Comparison of ENCODE assay signal across 8 cellular contexts in the genomic region with DNA sequence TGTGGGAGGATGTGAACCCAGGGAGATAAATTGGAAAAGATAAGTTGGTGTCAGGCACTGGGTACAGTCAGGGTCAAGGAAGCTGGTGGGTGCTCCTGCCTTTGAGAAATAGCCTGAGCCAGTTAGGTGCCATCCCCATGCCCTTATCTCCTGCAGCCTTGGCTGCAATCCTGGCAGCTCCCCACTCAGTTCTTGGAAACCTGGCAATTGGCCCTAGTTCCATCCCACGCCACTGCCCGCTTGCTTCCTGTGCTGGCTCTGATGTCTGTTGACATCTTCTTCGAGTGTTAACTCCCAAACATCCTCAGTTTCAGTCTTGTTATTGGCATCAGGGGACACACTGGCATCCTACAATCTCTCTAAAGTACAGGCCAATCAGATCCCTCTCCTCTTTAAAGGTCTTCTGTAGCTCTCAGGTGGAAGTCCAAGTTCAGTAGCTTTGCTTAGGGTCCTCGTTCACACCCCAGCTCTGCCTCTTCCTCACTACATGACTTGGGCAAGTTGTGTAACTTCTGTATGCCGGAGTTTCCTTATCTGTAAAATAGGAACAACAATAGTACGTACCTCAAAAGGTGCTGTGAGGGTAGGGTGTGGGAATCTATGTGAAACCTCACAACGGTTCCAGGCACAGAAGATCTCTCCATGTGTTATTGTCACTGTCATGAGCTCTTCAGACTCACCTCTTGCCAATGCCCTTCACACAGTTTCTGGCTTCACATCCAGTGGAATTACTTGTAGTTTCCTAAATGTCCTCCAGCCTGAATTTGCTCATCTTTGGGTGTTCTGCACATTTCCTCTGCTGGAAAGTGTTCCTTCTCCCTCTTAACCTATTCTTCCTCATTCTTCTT. TPM values are rescaled to one million over a fixed set of nuclear protein-coding genes. Genes with fewer than 3 reads are reported as not detected.
DNase-seq lines count a peak whose midpoint lies in the region; ATAC-seq and TF ChIP-seq lines count a peak whose summit lies in the region.

No MANE protein-coding gene starts in this region.

- H3K9me3 ChIP-seq in right lobe of liver (no peaks in the 10 kb centered on the region), SJCRH30 (replicated peaks) (no peaks in the 10 kb centered on the region; the same call in 1 of the 2 replicates)

- H3K27ac ChIP-seq in right lobe of liver, result peak overlapping the region; percentile 5 to 55 (median 37)
- H3K27ac ChIP-seq in SJCRH30, result no peak overlapping the region

- TF ChIP-seq CTCF in right lobe of liver (IDR thresholded peaks at IDR 0.05) (no peak), Calu3 (IDR thresholded peaks at IDR 0.05; ENCODE audit: unreplicated experiment) (no peak)

- DNase-seq in OCI-M1 (lab: John Stamatoyannopoulos, UW) (peak; percentile 65), right lobe of liver (peak; percentile 72 to 85 (median 75)), Calu3 (no peak), SJCRH30 (no peak)
- DNase-seq in activated CD8-positive, alpha-beta memory T cell treated with anti-CD3 and anti-CD28 coated beads, Interleukin-2, amount 50 U/mL, for 4 hours, result no peak

- intact Hi-C loops in right lobe of liver (cut with DNase I) (no loop called here), Calu3 (cut with micrococcal nuclease; ENCODE audit: unreplicated experiment) (no loop called here)

- no peak overlapping the region for H3K4me3 Mint-ChIP-seq in Calu3 (ENCODE audit: low read depth, unreplicated experiment)

- 22% methylated on average over 7 of the region's 7 CpGs for WGBS in right lobe of liver (ENCODE audit: insufficient coverage, low coverage, low lambda C conversion rate, missing lambda C conversion rate)

- no peak overlapping the region for H3K4me3 ChIP-seq in right lobe of liver
- H3K4me3 ChIP-seq in SJCRH30, result no peak overlapping the region

- H3K27me3 ChIP-seq in right lobe of liver, result no peaks in the 10 kb centered on the region
- no peaks in the 10 kb centered on the region for H3K27me3 ChIP-seq in SJCRH30

- no peak overlapping the region for H3K27ac Mint-ChIP-seq in Calu3 (ENCODE audit: unreplicated experiment)

- no peaks in the 10 kb centered on the region for H3K27me3 Mint-ChIP-seq in Calu3 (ENCODE audit: unreplicated experiment)

- no peaks in the 10 kb centered on the region for H3K36me3 ChIP-seq in right lobe of liver
- no peaks in the 10 kb centered on the region for H3K36me3 ChIP-seq in SJCRH30

- H3K9me3 Mint-ChIP-seq in Calu3 (ENCODE audit: low read depth, unreplicated experiment), result no peaks in the 10 kb centered on the region

- peaks cover 0 to 10% (median 0%) of the 10 kb centered on the region in 4 donors for H3K4me1 ChIP-seq in right lobe of liver
- no peaks in the 10 kb centered on the region for H3K4me1 ChIP-seq in SJCRH30

- peak; percentile 40 for ATAC-seq in GM18502 (IDR thresholded peaks at IDR 0.05; ENCODE audit: poor library complexity, unreplicated experiment)
- ATAC-seq in HG02623 (IDR thresholded peaks at IDR 0.05; ENCODE audit: unreplicated experiment), result peak; percentile 24
- peak; percentile 92 to 95 (median 94) for ATAC-seq in right lobe of liver
- ATAC-seq in activated CD4-positive, CD25-positive, alpha-beta regulatory T cell treated with anti-CD3 and anti-CD28 coated beads, Interleukin-2, amount 50 U/mL, for 24 hours, result no peak

- H3K4me1 Mint-ChIP-seq in Calu3 (ENCODE audit: low read depth, unreplicated experiment), result no peaks in the 10 kb centered on the region

- BruUV-seq in Calu3 (replicated peaks; lab: Mats Ljungman, UMichigan), result no TSS peak

- no peak for TF ChIP-seq POLR2A in right lobe of liver (IDR thresholded peaks at IDR 0.05)

- CTCF ChIA-PET in Calu3 (lab: Charles Lee), result no interaction called here

- H3K36me3 Mint-ChIP-seq in Calu3 (ENCODE audit: insufficient read depth, unreplicated experiment), result peaks cover 7% of the 10 kb centered on the region

RNA-seq across cellular contexts. Expression of a gene that starts 13.5 kb away (rescaled TPM):
- total RNA-seq in right lobe of liver (100 to 1,000 TPM; 109 to 172 (median 136) TPM), Calu3 (2022) (239 and 248 TPM in 2 replicates)
- total RNA-seq in SJCRH30 (2014; rRNA removed; shearing (Covaris generic)), result 407 and 454 TPM in 2 replicates

RNA-seq across cellular contexts. Expression of a gene that starts 41.4 kb away (rescaled TPM):
- total RNA-seq in right lobe of liver (10 to 100 TPM; 18.0 to 23.8 (median 19.9) TPM), Calu3 (2022) (37.0 and 43.4 TPM in 2 replicates)
- 19.0 and 25.8 TPM in 2 replicates for total RNA-seq in SJCRH30 (2014; rRNA removed; shearing (Covaris generic))

Comparison
In these comparisons a context has a peak if more than half of its experiments do, and no peak if none do; other contexts are left out.
1. ATAC-seq: peak in GM18502 (single experiment), HG02623 (single experiment) and right lobe of liver (4 of 4); none in activated CD4-positive, CD25-positive, alpha-beta regulatory T cell treated with anti-CD3 and anti-CD28 coated beads, Interleukin-2, amount 50 U/mL, for 24 hours (0 of 2).
2. DNase-seq: peak in OCI-M1 (single experiment) and right lobe of liver (3 of 3); none in Calu3 (single experiment), SJCRH30 (0 of 2) and activated CD8-positive, alpha-beta memory T cell treated with anti-CD3 and anti-CD28 coated beads, Interleukin-2, amount 50 U/mL, for 4 hours (single experiment).